In the genomic region with DNA sequence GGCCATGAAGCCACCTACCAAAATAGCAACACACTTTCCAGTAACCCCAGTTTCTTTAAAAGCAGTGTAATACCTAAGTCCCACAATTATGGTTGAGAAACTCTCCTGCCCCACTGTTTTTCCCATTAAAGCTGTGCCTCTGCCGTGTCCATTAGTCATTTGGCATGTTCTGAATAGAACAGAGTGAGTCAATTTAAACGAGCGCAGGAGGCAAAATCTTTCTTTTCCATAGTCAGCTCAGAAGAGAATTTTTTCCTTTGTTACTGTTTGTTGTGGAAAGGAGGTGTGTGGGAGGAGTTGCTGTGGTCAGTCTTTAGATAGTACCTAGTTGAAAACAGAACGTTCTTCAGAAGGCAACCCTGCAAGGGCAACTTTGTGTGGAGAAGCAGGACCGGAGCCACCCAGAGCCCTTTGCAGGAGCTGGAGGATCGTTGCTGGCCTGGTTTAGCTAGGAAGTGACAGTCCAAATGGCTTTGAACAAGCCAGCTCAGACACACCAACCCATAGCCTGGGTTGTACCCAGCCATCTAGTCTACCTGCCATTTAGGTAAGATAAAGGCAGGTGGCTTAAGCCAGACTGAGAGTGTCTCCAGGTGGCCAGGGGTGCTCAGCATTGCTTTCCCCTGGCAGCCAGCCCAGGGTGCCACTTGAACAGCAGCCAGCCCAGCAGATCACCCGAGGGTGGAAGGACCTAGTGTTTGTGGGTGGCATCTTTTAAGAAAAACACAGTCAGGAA, we compare ENCODE assay signal across 11 cellular contexts. TPM values are rescaled to one million over a fixed set of nuclear protein-coding genes. Genes with fewer than 3 reads are reported as not detected.
DNase-seq lines count a peak whose midpoint lies in the region; ATAC-seq and TF ChIP-seq lines count a peak whose summit lies in the region.
"Had no signal": no experiment of that assay in that cellular context is flagged by ENCODE, and none has a peak within 500 bp of the region (broad histone marks: within the 10 kb centered on the region; RNA-seq: fewer than 3 reads in every experiment).

No MANE protein-coding gene starts in this region.

- peak; percentile 90 for DNase-seq in DMS53 (lab: John Stamatoyannopoulos, UW)
- DNase-seq in NCI-H2081 (lab: John Stamatoyannopoulos, UW), result peak; percentile 68 to 89
- DNase-seq in brain microvascular endothelial cell, result peak; percentile 11
- DNase-seq in occipital lobe (lab: John Stamatoyannopoulos, UW), result peak; percentile 20
- DNase-seq in medulla oblongata (ENCODE audit: extremely low spot score), result no peak
- no peak for DNase-seq in activated T-cell treated with anti-CD3 and anti-CD28 coated beads, Interleukin-2, amount 50 U/mL, for 24 hours
- DNase-seq in NK-92 treated with Interleukin-12 subunit alpha and Interleukin-12 subunit beta, amount 100 ng/mL, for 24 hours (lab: John Stamatoyannopoulos, UW), result no peak
- DNase-seq: activated CD4-positive, alpha-beta T cell treated with anti-CD3 and anti-CD28 coated beads for 4 hours; stimulated activated naive CD4-positive, alpha-beta T cell had no signal

- no peaks in the 10 kb centered on the region for H3K27me3 ChIP-seq in brain microvascular endothelial cell (replicated peaks)

- no peak overlapping the region for H3K27ac Mint-ChIP-seq in activated T-cell treated with anti-CD3 and anti-CD28 coated beads, Interleukin-2, amount 50 U/mL, for 24 hours

- TF ChIP-seq CTCF in brain microvascular endothelial cell (IDR thresholded peaks at IDR 0.05; ENCODE audit: low read depth, low read length, missing control alignments), result no peak

- H3K27ac ChIP-seq in brain microvascular endothelial cell, result no peak overlapping the region

- ATAC-seq in HG02981 (IDR thresholded peaks at IDR 0.05; ENCODE audit: unreplicated experiment), result no peak

- H3K27me3 Mint-ChIP-seq in activated T-cell treated with anti-CD3 and anti-CD28 coated beads, Interleukin-2, amount 50 U/mL, for 24 hours, result no peaks in the 10 kb centered on the region

- H3K9me3 Mint-ChIP-seq in activated T-cell treated with anti-CD3 and anti-CD28 coated beads, Interleukin-2, amount 50 U/mL, for 24 hours, result no peaks in the 10 kb centered on the region
- H3K9me3 Mint-ChIP-seq: central memory CD8-positive, alpha-beta T cell had no signal

- H3K4me3 ChIP-seq in brain microvascular endothelial cell (ENCODE audit: low read depth, low read length), result no peak overlapping the region

- peaks cover 3% of the 10 kb centered on the region for H3K4me1 Mint-ChIP-seq in activated T-cell treated with anti-CD3 and anti-CD28 coated beads, Interleukin-2, amount 50 U/mL, for 24 hours (ENCODE audit: low read depth)
- H3K4me1 Mint-ChIP-seq: central memory CD8-positive, alpha-beta T cell had no signal

- in situ Hi-C loops in brain microvascular endothelial cell (cut with HindIII; ENCODE audit: low pct_ligation_motif_present, low sequenced_read_pairs), result no loop called here

- H3K36me3 ChIP-seq in brain microvascular endothelial cell (replicated peaks), result no peaks in the 10 kb centered on the region

- no peak overlapping the region for H3K4me3 Mint-ChIP-seq in activated T-cell treated with anti-CD3 and anti-CD28 coated beads, Interleukin-2, amount 50 U/mL, for 24 hours
- H3K4me3 Mint-ChIP-seq: central memory CD8-positive, alpha-beta T cell had no signal

- H3K36me3 Mint-ChIP-seq in activated T-cell treated with anti-CD3 and anti-CD28 coated beads, Interleukin-2, amount 50 U/mL, for 24 hours (ENCODE audit: low read depth), result no peaks in the 10 kb centered on the region

RNA-seq across cellular contexts. Expression of a gene that starts 30.4 kb away (rescaled TPM):
- total RNA-seq in occipital lobe, result 5.6 TPM

Comparison
In these comparisons a context has a peak if more than half of its experiments do, and no peak if none do; other contexts are left out.
1. DNase-seq: peak in DMS53 (single experiment), NCI-H2081 (2 of 2), brain microvascular endothelial cell (single experiment) and occipital lobe (single experiment); none in medulla oblongata (single experiment), activated T-cell treated with anti-CD3 and anti-CD28 coated beads, Interleukin-2, amount 50 U/mL, for 24 hours (single experiment) and NK-92 treated with Interleukin-12 subunit alpha and Interleukin-12 subunit beta, amount 100 ng/mL, for 24 hours (single experiment).